ENCODE assay signal across 18 cellular contexts in genomic region chr3:44136421-44136820, GRCh38.
A peak's percentile ranks its signal among the peaks of the same experiment; 100 is the strongest.
DNase-seq lines count a peak whose midpoint lies in the region; ATAC-seq and TF ChIP-seq lines count a peak whose summit lies in the region.
"Had no signal": no experiment of that assay in that cellular context is flagged by ENCODE, and none has a peak within 500 bp of the region (broad histone marks: within the 10 kb centered on the region; RNA-seq: fewer than 3 reads in every experiment).

No MANE protein-coding gene starts in this region.

- H2BK15ac ChIP-seq in mesendoderm (replicated peaks; ENCODE audit: low read depth): no peak overlapping the region

- no peak overlapping the region for H2BK5ac ChIP-seq in mesendoderm (ENCODE audit: low read length)

- H2BK120ac ChIP-seq in mesendoderm (ENCODE audit: low read depth, low read length): no peak overlapping the region

- no peaks in the 10 kb centered on the region for H3K4me1 ChIP-seq in SJCRH30
- H3K4me1 ChIP-seq in mesendoderm (ENCODE audit: control insufficient read depth, low read depth, low read length): no peaks in the 10 kb centered on the region
- H3K4me1 ChIP-seq: BE2C, heart left ventricle, thyroid gland had no signal

- no peak overlapping the region for H3K56ac ChIP-seq in mesendoderm (ENCODE audit: low read length)

- no peak overlapping the region for H3K4ac ChIP-seq in mesendoderm (ENCODE audit: low read depth, low read length)

- no peak overlapping the region for H3K27ac ChIP-seq in SJCRH30
- no peak overlapping the region for H3K27ac ChIP-seq in mesendoderm (ENCODE audit: low read depth, low read length)
- H3K27ac ChIP-seq: heart left ventricle, ovary, thyroid gland had no signal

- H3K9me3 ChIP-seq in SJCRH30 (replicated peaks): no peaks in the 10 kb centered on the region
- H3K9me3 ChIP-seq: BE2C, mucosa of descending colon, ovary, thyroid gland had no signal

- no peak overlapping the region for H4K5ac ChIP-seq in mesendoderm (ENCODE audit: low read length)

- no peaks in the 10 kb centered on the region for H3K36me3 ChIP-seq in SJCRH30
- no peaks in the 10 kb centered on the region for H3K36me3 ChIP-seq in mesendoderm (ENCODE audit: control insufficient read depth, insufficient read depth, low read length)
- H3K36me3 ChIP-seq: BE2C, heart left ventricle, ovary, thyroid gland had no signal

- H3K18ac ChIP-seq in mesendoderm (ENCODE audit: low read length): no peak overlapping the region

- H4K8ac ChIP-seq in mesendoderm (ENCODE audit: low read depth, low read length): no peak overlapping the region

- H3K79me2 ChIP-seq in mesendoderm (ENCODE audit: control insufficient read depth, insufficient read depth, low read length): no peaks in the 10 kb centered on the region

- H3K27me3 ChIP-seq in SJCRH30: no peaks in the 10 kb centered on the region
- H3K27me3 ChIP-seq in mesendoderm (ENCODE audit: insufficient read depth, low read length, poor library complexity): no peaks in the 10 kb centered on the region
- H3K27me3 ChIP-seq: BE2C, ovary, thyroid gland had no signal

- no peak overlapping the region for H2AK5ac ChIP-seq in mesendoderm (ENCODE audit: low read length)

- no peak for TF ChIP-seq CTCF in HFF-Myc (IDR thresholded peaks at IDR 0.05; ENCODE audit: low read depth, low read length, missing control alignments)
- TF ChIP-seq CTCF in GM10248 (IDR thresholded peaks at IDR 0.05; ENCODE audit: control extremely low read depth, extremely low read depth, low read depth, missing control alignments): no peak

- H3K79me1 ChIP-seq in mesendoderm (ENCODE audit: low read length): no peaks in the 10 kb centered on the region

- ATAC-seq in HG02840 (IDR thresholded peaks at IDR 0.05; ENCODE audit: low FRiP score, unreplicated experiment): no peak
- no peak for ATAC-seq in GM19463 (IDR thresholded peaks at IDR 0.05; ENCODE audit: unreplicated experiment)
- ATAC-seq: activated CD4-positive, CD25-positive, alpha-beta regulatory T cell treated with anti-CD3 and anti-CD28 coated beads, Interleukin-2, amount 50 U/mL, for 24 hours; activated CD8-positive, alpha-beta memory T cell treated with anti-CD3 and anti-CD28 coated beads, Interleukin-2, amount 10 ng/mL, durations not matched to agents 7 days and 5 days; heart left ventricle; mucosa of descending colon had no signal

- no peak overlapping the region for H3K23ac ChIP-seq in mesendoderm (ENCODE audit: low read length)

- peak; percentile 6 for DNase-seq in HFF-Myc (ENCODE audit: extremely low read depth, low read depth)
- peak; percentile 8 to 14 for DNase-seq in SJCRH30
- DNase-seq in dermis blood vessel endothelial cell: peak; percentile 15
- DNase-seq in mesendoderm: peak; percentile 30
- DNase-seq in GM10248 (ENCODE audit: extremely low spot score): no peak
- no peak for DNase-seq in HUDEP-2 (lab: John Stamatoyannopoulos, UW; ENCODE audit: unreplicated experiment in 76 of 76)
- DNase-seq: activated CD8-positive, alpha-beta memory T cell treated with anti-CD3 and anti-CD28 coated beads, Interleukin-2, amount 10 ng/mL, durations not matched to agents 7 days and 5 days; BE2C; heart left ventricle; kidney glomerular epithelial cell; mucosa of descending colon; NCI-H1092 treated with DMSO at 0.1 percent for 48 hours; NCI-H774; ovary; thyroid gland had no signal

- H3K4me2 ChIP-seq in mesendoderm (ENCODE audit: low read length): no peak overlapping the region

- CTCF ChIA-PET in GM10248 (lab: Yijun Ruan, JAX): interaction anchor here (1.4 to 2.1 kb wide), 2 partner anchors 8 to 280 kb away, joined by 4 to 5 read pairs; no protein-coding TSS in a partner anchor

- H3K4me3 ChIP-seq in HFF-Myc (replicated peaks; ENCODE audit: low read depth, low read length): no peak overlapping the region
- H3K4me3 ChIP-seq in SJCRH30: no peak overlapping the region
- no peak overlapping the region for H3K4me3 ChIP-seq in mesendoderm (ENCODE audit: low read length)
- H3K4me3 ChIP-seq: heart left ventricle, mucosa of descending colon, ovary, thyroid gland had no signal

- POLR2A ChIA-PET in GM10248 (lab: Yijun Ruan, JAX): no interaction called here

- WGBS in mesendoderm (ENCODE audit: extremely low coverage, insufficient coverage, low lambda C conversion rate): no CpG with 5 or more reads among the region's 5 CpGs

- no peak overlapping the region for H3K9ac ChIP-seq in mesendoderm (ENCODE audit: low read length)

Comparison
In these comparisons a context has a peak if more than half of its experiments do, and no peak if none do; other contexts are left out.
1. DNase-seq: peak in HFF-Myc (single experiment), SJCRH30 (2 of 2), dermis blood vessel endothelial cell (single experiment) and mesendoderm (single experiment); none in GM10248 (single experiment) and HUDEP-2 (0 of 76).